Comparison of ENCODE assay signal across 1 cellular context in genomic region chr5:73565166-73565968, GRCh38.
TF ChIP-seq lines count a peak whose summit lies in the region.

ANKRA2 (minus strand) TSS chr5:73565639; CDS start chr5:73562881, 2,758 bp downstream.
UTP15 (plus strand) TSS chr5:73565743; CDS start chr5:73567345, 1,602 bp downstream.

TF ChIP-seq in K562, 482 proteins besides CTCF, POLR2A, EP300 and RAD21 (continued from another document and continues in another):
- TF ChIP-seq ZBTB40 (IDR thresholded peaks at IDR 0.05) = peak; percentile 85
- no peak for TF ChIP-seq ZBTB40 (CRISPR knock-in tag; IDR thresholded peaks at IDR 0.05)
- TF ChIP-seq GTF2A2 (tag; IDR thresholded peaks at IDR 0.05) = no peak
- TF ChIP-seq ZBTB7A (IDR thresholded peaks at IDR 0.05; ENCODE audit: borderline replicate concordance, control insufficient read depth, low read depth, low read length) = peak; percentile 39; the same call in 1 of the 2 replicates
- no peak for TF ChIP-seq CAMTA2 (CRISPR knock-in tag; conservative IDR thresholded peaks at IDR 0.05)
- no peak for TF ChIP-seq PTRF (tag; IDR thresholded peaks at IDR 0.05)
- no peak for TF ChIP-seq BCL6 (CRISPR knock-in tag; IDR thresholded peaks at IDR 0.05)
- TF ChIP-seq NCOA1 (IDR thresholded peaks at IDR 0.05; ENCODE audit: low read depth) = peak; percentile 49; the same call in 1 of the 2 replicates
- no peak for TF ChIP-seq MIER1 (IDR thresholded peaks at IDR 0.05; ENCODE audit: low read depth)
- peak; percentile 91 for TF ChIP-seq SIN3B (IDR thresholded peaks at IDR 0.05; ENCODE audit: low read depth)
- no peak for TF ChIP-seq CHD7 (IDR thresholded peaks at IDR 0.05; ENCODE audit: low read depth, low read length)
- TF ChIP-seq ZNF79 (CRISPR knock-in tag; IDR thresholded peaks at IDR 0.05; ENCODE audit: low read depth) = no peak
- 0 out of 2 replicates have a peak, but pooled peaks have one; percentile 30 for TF ChIP-seq ATF4 (CRISPR knock-in tag; IDR thresholded peaks at IDR 0.05)
- no peak for TF ChIP-seq ZNF384 (IDR thresholded peaks at IDR 0.05; ENCODE audit: low read depth, low read length)
- TF ChIP-seq HEY1 (CRISPR knock-in tag; IDR thresholded peaks at IDR 0.05; ENCODE audit: borderline replicate concordance) = no peak
- TF ChIP-seq ZFX (CRISPR knock-in tag; IDR thresholded peaks at IDR 0.05) = peak; percentile 99
- TF ChIP-seq ATF2 (CRISPR knock-in tag; IDR thresholded peaks at IDR 0.05) = no peak
- TF ChIP-seq ZNF277 (CRISPR knock-in tag; IDR thresholded peaks at IDR 0.05; ENCODE audit: borderline replicate concordance) = no peak
- no peak for TF ChIP-seq ZBTB49 (CRISPR knock-in tag; IDR thresholded peaks at IDR 0.05; ENCODE audit: borderline replicate concordance)
- TF ChIP-seq TCF3 (CRISPR knock-in tag; IDR thresholded peaks at IDR 0.05) = no peak
- TF ChIP-seq TSC22D4 (tag; IDR thresholded peaks at IDR 0.05) = no peak
- no peak for TF ChIP-seq NR3C1 (CRISPR knock-in tag; IDR thresholded peaks at IDR 0.05)
- no peak for TF ChIP-seq E2F5 (CRISPR knock-in tag; IDR thresholded peaks at IDR 0.05)
- no peak for TF ChIP-seq PHF21A (IDR thresholded peaks at IDR 0.05; ENCODE audit: borderline replicate concordance, low read depth)
- TF ChIP-seq CHD4 (IDR thresholded peaks at IDR 0.05; ENCODE audit: insufficient read depth, insufficient replicate concordance, low read depth, low read length, poor library complexity, severe bottlenecking) = no peak
- TF ChIP-seq MED1 (CRISPR knock-in tag; IDR thresholded peaks at IDR 0.05; ENCODE audit: borderline replicate concordance) = no peak
